ENCODE assay signal across 21 cellular contexts in the genomic region with DNA sequence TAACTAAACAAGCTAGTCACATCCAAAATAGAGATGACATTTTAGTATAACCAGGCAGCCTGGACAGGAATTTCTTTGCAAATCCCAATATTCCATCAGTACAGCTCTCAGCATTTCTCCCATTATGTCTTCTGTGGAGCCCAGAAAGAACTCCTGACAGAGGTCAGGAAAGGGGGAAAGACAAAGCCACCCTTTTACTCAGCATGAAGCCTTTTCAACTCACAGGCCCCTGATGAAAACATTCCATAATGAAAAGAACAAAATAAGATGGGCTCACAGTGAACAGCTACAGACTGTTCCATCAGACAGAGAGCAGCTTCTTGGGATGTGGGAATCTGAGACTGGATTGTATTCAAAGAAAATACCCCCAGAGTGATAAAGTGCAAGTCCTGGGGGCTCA.
DNase-seq lines count a peak whose midpoint lies in the region; ATAC-seq and TF ChIP-seq lines count a peak whose summit lies in the region.
"Had no signal": no experiment of that assay in that cellular context is flagged by ENCODE, and none has a peak within 500 bp of the region (broad histone marks: within the 10 kb centered on the region; RNA-seq: fewer than 3 reads in every experiment).

No MANE protein-coding gene starts in this region.

- no peaks in the 10 kb centered on the region for H3K27me3 ChIP-seq in left ventricle myocardium inferior (ENCODE audit: low read depth)
- no peaks in the 10 kb centered on the region for H3K27me3 ChIP-seq in ectodermal cell (ENCODE audit: control insufficient read depth, insufficient read depth, low read length, poor library complexity, severe bottlenecking)
- H3K27me3 ChIP-seq: BE2C, SJCRH30 had no signal

- peaks cover 5% of the 10 kb centered on the region for H3K9me3 ChIP-seq in left ventricle myocardium inferior (replicated peaks)
- no peaks in the 10 kb centered on the region for H3K9me3 ChIP-seq in ectodermal cell (ENCODE audit: control insufficient read depth, low read length)
- H3K9me3 ChIP-seq: BE2C had no signal

- TF ChIP-seq CTCF in left ventricle myocardium inferior (IDR thresholded peaks at IDR 0.05; ENCODE audit: borderline replicate concordance): no peak

- H3K27ac Mint-ChIP-seq in naive B cell: peak overlapping the region in 5 of 6 donors; percentile 41 to 83 (median 61)
- H3K27ac Mint-ChIP-seq in stimulated activated memory B cell treated with anti-CD40 and anti-IgM and Interleukin-4, amounts not matched to agents 10 μg/mL and 1 μg/mL and 100 μg/mL, for 72 hours: peak overlapping the region; percentile 77

- intact Hi-C loops in left ventricle myocardium inferior (cut with micrococcal nuclease): no loop called here
- intact Hi-C loops in Right ventricle myocardium inferior (cut with DNase I): no loop called here

- H3K4me3 Mint-ChIP-seq in naive B cell: peak overlapping the region in 6 of 8 donors; percentile 31 to 67 (median 59)
- H3K4me3 Mint-ChIP-seq in stimulated activated memory B cell treated with anti-CD40 and anti-IgM and Interleukin-4, amounts not matched to agents 10 μg/mL and 1 μg/mL and 100 μg/mL, for 72 hours: no peak overlapping the region
- H3K4me3 Mint-ChIP-seq: CD4-positive, CD25-positive, alpha-beta regulatory T cell had no signal

- H3K27me3 Mint-ChIP-seq in naive B cell: no peaks in the 10 kb centered on the region
- no peaks in the 10 kb centered on the region for H3K27me3 Mint-ChIP-seq in stimulated activated memory B cell treated with anti-CD40 and anti-IgM and Interleukin-4, amounts not matched to agents 10 μg/mL and 1 μg/mL and 100 μg/mL, for 72 hours

- H3K27ac ChIP-seq in left ventricle myocardium inferior (replicated peaks): peak overlapping the region; percentile 64
- H3K27ac ChIP-seq in ectodermal cell (ENCODE audit: insufficient read depth, low read depth, low read length, poor library complexity, severe bottlenecking): peak overlapping the region; percentile 8
- H3K27ac ChIP-seq: SJCRH30 had no signal

- H3K9me3 Mint-ChIP-seq in naive B cell: peaks cover 6 to 35% (median 20%) of the 10 kb centered on the region in 7 donors
- H3K9me3 Mint-ChIP-seq in stimulated activated memory B cell treated with anti-CD40 and anti-IgM and Interleukin-4, amounts not matched to agents 10 μg/mL and 1 μg/mL and 100 μg/mL, for 72 hours: peaks cover 8% of the 10 kb centered on the region

- H3K36me3 ChIP-seq in left ventricle myocardium inferior: no peaks in the 10 kb centered on the region
- H3K36me3 ChIP-seq in ectodermal cell (ENCODE audit: control insufficient read depth, insufficient read depth, low read length): no peaks in the 10 kb centered on the region
- H3K36me3 ChIP-seq: BE2C, SJCRH30 had no signal

- peaks cover 73 to 91% (median 88%) of the 10 kb centered on the region in 3 donors for H3K4me1 Mint-ChIP-seq in naive B cell
- peaks cover 86% of the 10 kb centered on the region for H3K4me1 Mint-ChIP-seq in stimulated activated memory B cell treated with anti-CD40 and anti-IgM and Interleukin-4, amounts not matched to agents 10 μg/mL and 1 μg/mL and 100 μg/mL, for 72 hours
- H3K4me1 Mint-ChIP-seq: CD4-positive, CD25-positive, alpha-beta regulatory T cell had no signal

- no peak for ATAC-seq in Right ventricle myocardium inferior
- ATAC-seq in naive B cell (ENCODE audit: low read depth in 2 of 2): no peak
- no peak for ATAC-seq in stimulated activated memory B cell treated with anti-CD40 and anti-IgM and Interleukin-4, amounts not matched to agents 10 μg/mL and 1 μg/mL and 100 μg/mL, for 72 hours
- ATAC-seq: GM12878, HCT116 had no signal

- H3K4me3 ChIP-seq in left ventricle myocardium inferior (no peak overlapping the region), ectodermal cell (ENCODE audit: insufficient read depth, low read depth, low read length) (no peak overlapping the region)
- H3K4me3 ChIP-seq: GM12878, SJCRH30 had no signal

- H3K36me3 Mint-ChIP-seq in naive B cell: peaks cover 7 to 27% of the 10 kb centered on the region in 2 donors
- H3K36me3 Mint-ChIP-seq in stimulated activated memory B cell treated with anti-CD40 and anti-IgM and Interleukin-4, amounts not matched to agents 10 μg/mL and 1 μg/mL and 100 μg/mL, for 72 hours: peaks cover 52% of the 10 kb centered on the region
- H3K36me3 Mint-ChIP-seq: CD4-positive, CD25-positive, alpha-beta regulatory T cell had no signal

- DNase-seq in left ventricle myocardium inferior (no peak), Right ventricle myocardium inferior (ENCODE audit: missing footprints) (no peak), naive B cell (no peak), COR-L47 (lab: John Stamatoyannopoulos, UW) (no peak), glomerular visceral epithelial cell (ENCODE audit: extremely low spot score) (no peak), cerebellar cortex (ENCODE audit: low spot score) (no peak)
- DNase-seq: BE2C; Calu3; CD4-positive, CD25-positive, alpha-beta regulatory T cell; GOT3; NCI-H1092 treated with DMSO at 0.1 percent for 48 hours; NCI-H146; NCI-H2081 treated with DMSO at 0.1 percent for 48 hours; NCI-H510A; NCI-H774; RPMI8226; SJCRH30 had no signal

- H3K4me1 ChIP-seq in left ventricle myocardium inferior (peaks cover 9% of the 10 kb centered on the region), ectodermal cell (ENCODE audit: control insufficient read depth, insufficient read depth, low read length) (peaks cover 8% of the 10 kb centered on the region)
- H3K4me1 ChIP-seq: BE2C, SJCRH30 had no signal
